In the genomic region with DNA sequence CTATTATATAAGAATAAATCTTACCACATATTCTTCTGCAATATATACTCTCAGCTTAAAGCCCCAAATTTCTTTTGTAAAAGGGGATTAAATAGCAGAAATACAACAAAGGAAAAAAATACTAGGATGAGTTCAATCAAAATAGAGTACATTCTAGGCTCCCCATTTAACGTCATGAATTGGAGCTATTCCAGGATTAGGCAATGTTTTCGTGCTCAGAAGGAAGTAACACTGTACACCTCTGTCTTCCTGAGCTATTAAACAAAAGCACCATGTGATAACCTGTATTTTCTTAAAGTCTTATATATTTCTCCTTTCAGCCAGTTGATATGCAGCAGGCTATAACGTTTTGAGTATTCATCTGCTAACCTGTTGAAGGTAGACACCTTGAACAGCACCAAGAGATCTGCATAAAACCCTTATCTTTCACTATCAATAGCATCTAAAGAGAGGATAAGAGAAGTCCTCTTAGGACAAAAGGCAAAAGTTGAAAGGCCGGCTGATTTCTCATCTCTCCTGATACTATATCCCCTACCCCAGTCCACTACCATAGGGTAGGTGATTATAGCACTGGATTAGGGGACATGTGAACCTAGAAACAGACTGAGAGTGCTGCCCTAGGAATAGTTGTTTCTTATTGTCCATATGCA, we compare ENCODE assay signal across 16 cellular contexts. TPM values are rescaled to one million over a fixed set of nuclear protein-coding genes. Genes with fewer than 3 reads are reported as not detected.
DNase-seq lines count a peak whose midpoint lies in the region; ATAC-seq and TF ChIP-seq lines count a peak whose summit lies in the region.
"Had no signal": no experiment of that assay in that cellular context is flagged by ENCODE, and none has a peak within 500 bp of the region (broad histone marks: within the 10 kb centered on the region; RNA-seq: fewer than 3 reads in every experiment).

No MANE protein-coding gene starts in this region.

- TF ChIP-seq CTCF in choroid plexus epithelial cell (conservative IDR thresholded peaks at IDR 0.05; ENCODE audit: low read depth, low read length): no peak

- ATAC-seq in left lobe of liver (peak; percentile 86), GM19397 (IDR thresholded peaks at IDR 0.05; ENCODE audit: unreplicated experiment) (no peak)
- ATAC-seq: SK-N-SH treated with all-trans-retinoic acid at 6 μM for 48 hours had no signal

- H3K4me3 ChIP-seq in choroid plexus epithelial cell (ENCODE audit: low read depth, low read length): no peak overlapping the region
- H3K4me3 ChIP-seq: adrenal gland, BLaER1, skin epidermis had no signal

- peak; percentile 9 for DNase-seq in EL
- DNase-seq in NCI-H2029 (lab: John Stamatoyannopoulos, UW): peak; percentile 52
- DNase-seq in choroid plexus epithelial cell (ENCODE audit: low read depth): peak; percentile 78
- no peak for DNase-seq in left lobe of liver (ENCODE audit: low spot score)
- no peak for DNase-seq in stimulated activated CD4-positive, alpha-beta T cell treated with anti-CD3 and anti-CD28 coated beads, Interleukin-2, amount 100 ng/mL, for 24 hours
- no peak for DNase-seq in GM19238 (ENCODE audit: insufficient read length, low spot score)
- no peak for DNase-seq in A172 (ENCODE audit: low spot score)
- DNase-seq: activated CD4-positive, CD25-positive, alpha-beta regulatory T cell; HFFc6; left cardiac atrium; NCI-H187 treated with DMSO at 0.1 percent for 48 hours had no signal

RNA-seq across cellular contexts. Expression of gene TEC, which starts 31.5 kb away (rescaled TPM):
- total RNA-seq in left lobe of liver: 3.2 TPM
- total RNA-seq in A172 (2014; rRNA removed; shearing (Covaris generic)): not detected in 2 replicates

Comparison
In these comparisons a context has a peak if more than half of its experiments do, and no peak if none do; other contexts are left out.
1. DNase-seq: peak in EL (single experiment), NCI-H2029 (single experiment) and choroid plexus epithelial cell (single experiment); none in left lobe of liver (single experiment), stimulated activated CD4-positive, alpha-beta T cell treated with anti-CD3 and anti-CD28 coated beads, Interleukin-2, amount 100 ng/mL, for 24 hours (0 of 2), GM19238 (single experiment) and A172 (single experiment).